In the genomic region with DNA sequence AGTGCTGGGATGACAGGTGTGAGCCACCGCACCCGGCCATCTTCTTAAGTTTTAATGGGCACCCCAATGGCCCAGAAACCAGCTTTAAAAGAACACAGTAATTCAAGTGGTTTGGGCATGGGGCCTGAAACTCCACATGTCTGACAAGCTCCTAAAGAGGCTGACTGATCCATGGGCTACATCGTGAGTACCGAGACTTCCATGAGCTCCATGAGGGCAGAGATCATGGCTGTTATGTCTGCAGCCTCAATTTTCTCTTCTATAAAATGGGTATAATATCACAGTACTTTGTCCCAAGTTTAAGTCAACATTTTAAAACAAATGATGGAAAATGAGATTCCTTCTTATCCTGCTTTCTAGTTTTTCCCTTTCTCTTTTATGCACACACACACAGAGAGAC, we compare ENCODE assay signal across 1 cellular context.
TF ChIP-seq lines count a peak whose summit lies in the region.

No MANE protein-coding gene starts in this region.

TF ChIP-seq in K562, 482 proteins besides CTCF, POLR2A, EP300 and RAD21 (continued from another document):
- TF ChIP-seq ADNP (tag; IDR thresholded peaks at IDR 0.05) (0 out of 2 replicates have a peak, but pooled peaks have one; percentile 29), CBX1 (IDR thresholded peaks at IDR 0.05; ENCODE audit: low read depth) (peak; percentile 55; the same call in 1 of the 2 replicates), CHD4 (IDR thresholded peaks at IDR 0.05; ENCODE audit: insufficient read depth, insufficient replicate concordance, low read depth, low read length, poor library complexity, severe bottlenecking) (peak; percentile 74), POLR2B (IDR thresholded peaks at IDR 0.05; ENCODE audit: low read depth, partially characterized antibody) (no peak)
- TF ChIP-seq, protein P1, sequence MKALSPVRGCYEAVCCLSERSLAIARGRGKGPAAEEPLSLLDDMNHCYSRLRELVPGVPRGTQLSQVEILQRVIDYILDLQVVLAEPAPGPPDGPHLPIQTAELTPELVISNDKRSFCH (CRISPR knock-in tag; IDR thresholded peaks at IDR 0.05) = no peak
- TF ChIP-seq, protein P1 (tag; IDR thresholded peaks at IDR 0.05) = no peak
